11 cellular contexts compared by ENCODE assay signal in the genomic region with DNA sequence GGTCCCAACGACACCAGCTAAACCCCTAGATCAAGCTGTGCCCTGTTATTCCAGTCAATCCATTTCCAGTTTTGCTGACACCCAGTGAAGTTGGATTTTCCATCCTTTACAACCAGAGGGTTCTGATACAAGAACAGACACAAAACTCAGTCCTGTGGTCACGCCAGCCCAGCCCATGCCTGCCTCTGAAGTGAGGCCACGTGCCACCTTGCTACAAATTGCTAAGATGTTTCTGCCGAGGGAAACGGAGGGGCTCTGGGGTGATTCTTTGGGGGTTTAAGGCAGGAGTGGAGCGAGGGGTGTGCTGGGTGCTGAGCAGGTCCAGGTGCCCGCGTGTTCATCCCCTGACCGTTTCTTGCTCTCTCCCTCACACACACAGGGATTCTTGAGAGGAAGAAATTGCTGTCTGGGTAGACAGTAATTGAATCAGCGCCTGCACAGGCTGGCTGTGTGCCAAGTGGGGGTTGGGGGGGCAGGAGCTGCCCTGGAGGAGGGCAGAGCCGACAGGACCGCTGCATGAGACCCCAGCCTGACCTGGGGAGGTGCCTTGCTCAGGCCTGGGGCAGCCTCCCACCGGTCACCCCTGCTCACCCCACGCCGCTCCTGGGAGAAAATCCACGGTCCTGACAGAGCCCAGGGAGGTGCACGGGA. TPM values are rescaled to one million over a fixed set of nuclear protein-coding genes. Genes with fewer than 3 reads are reported as not detected.
DNase-seq lines count a peak whose midpoint lies in the region; ATAC-seq, FAIRE-seq and TF ChIP-seq lines count a peak whose summit lies in the region.
"Had no signal": no experiment of that assay in that cellular context is flagged by ENCODE, and none has a peak within 500 bp of the region (broad histone marks: within the 10 kb centered on the region; RNA-seq: fewer than 3 reads in every experiment).

No MANE protein-coding gene starts in this region.

- no peak for TF ChIP-seq POLR2A in thyroid gland (IDR thresholded peaks at IDR 0.05)

- no peaks in the 10 kb centered on the region for H3K27me3 ChIP-seq in RWPE2 (ENCODE audit: insufficient read depth, poor library complexity, severe bottlenecking)
- H3K27me3 ChIP-seq in thyroid gland, result no peaks in the 10 kb centered on the region
- H3K27me3 ChIP-seq: vagina had no signal

- peak overlapping the region in 5 of 6 donors; percentile 42 to 74 (median 70) for H3K27ac Mint-ChIP-seq in immature natural killer cell
- H3K27ac Mint-ChIP-seq in T-cell, result no peak overlapping the region
- H3K27ac Mint-ChIP-seq: naive B cell had no signal

- CTCF ChIA-PET in T-cell (lab: Charles Lee), result no interaction called here

- H3K27me3 Mint-ChIP-seq in immature natural killer cell (ENCODE audit: low read depth in 3 of 3), result peaks cover 2 to 5% (median 4%) of the 10 kb centered on the region in 3 donors
- no peaks in the 10 kb centered on the region for H3K27me3 Mint-ChIP-seq in T-cell
- H3K27me3 Mint-ChIP-seq: naive B cell had no signal

- H3K36me3 Mint-ChIP-seq in immature natural killer cell (no peaks in the 10 kb centered on the region), T-cell (no peaks in the 10 kb centered on the region)
- H3K36me3 Mint-ChIP-seq: naive B cell had no signal

- H3K4me1 ChIP-seq in RWPE2 (ENCODE audit: insufficient read depth, poor library complexity, severe bottlenecking), result peaks cover 13% of the 10 kb centered on the region
- H3K4me1 ChIP-seq in thyroid gland, result peaks cover 8 to 26% of the 10 kb centered on the region in 2 donors

- H3K27ac ChIP-seq in RWPE2 (ENCODE audit: poor library complexity, severe bottlenecking) (no peak overlapping the region), thyroid gland (no peak overlapping the region)
- H3K27ac ChIP-seq: vagina had no signal

- no peak for FAIRE-seq in RCC 7860 (lab: Jason Lieb, UNC)

- POLR2A ChIA-PET in T-cell (lab: Charles Lee), result no interaction called here

- no peak for ATAC-seq in RWPE2 (ENCODE audit: low read depth)
- no peak for ATAC-seq in T-cell (replicated peaks in 1 of 4)

- H3K4me3 Mint-ChIP-seq in immature natural killer cell (peak overlapping the region in 1 of 5 donors; percentile 27), T-cell (no peak overlapping the region)

- no peak for TF ChIP-seq CTCF in RWPE2 (IDR thresholded peaks at IDR 0.05; ENCODE audit: poor library complexity, severe bottlenecking)
- TF ChIP-seq CTCF in thyroid gland (IDR thresholded peaks at IDR 0.05), result no peak

- H3K4me1 Mint-ChIP-seq in immature natural killer cell (peaks cover 29 to 40% of the 10 kb centered on the region in 2 donors), T-cell (peaks cover 11 to 18% (median 13%) of the 10 kb centered on the region in 3 donors)

- H3K36me3 ChIP-seq in RWPE2 (ENCODE audit: low read depth) (no peaks in the 10 kb centered on the region), thyroid gland (no peaks in the 10 kb centered on the region)
- H3K36me3 ChIP-seq: vagina had no signal

- H3K9me3 ChIP-seq in RWPE2 (ENCODE audit: severe bottlenecking) (no peaks in the 10 kb centered on the region), thyroid gland (no peaks in the 10 kb centered on the region)
- H3K9me3 ChIP-seq: vagina had no signal

- H3K4me3 ChIP-seq in RWPE2 (ENCODE audit: severe bottlenecking), result no peak overlapping the region
- no peak overlapping the region for H3K4me3 ChIP-seq in thyroid gland (replicated peaks in 1 of 3)
- H3K4me3 ChIP-seq: vagina had no signal

- WGBS in thyroid gland, 2 donors, result 20 to 29% methylated on average over 10 to 12 of the region's 17 CpGs

- DNase-seq in NCI-H82 (lab: John Stamatoyannopoulos, UW), result peak; percentile 39
- DNase-seq in NCI-H82 treated with DMSO at 0.1 percent for 48 hours (lab: John Stamatoyannopoulos, UW; ENCODE audit: unreplicated experiment), result no peak
- DNase-seq in RWPE2 (ENCODE audit: low spot score), result peak; percentile 60
- no peak for DNase-seq in immature natural killer cell
- peak; percentile 74 to 79 for DNase-seq in thyroid gland
- no peak for DNase-seq in pons (ENCODE audit: low spot score)
- no peak for DNase-seq in RCC 7860 (ENCODE audit: low spot score)
- no peak for DNase-seq in T-cell
- DNase-seq: cerebellar nuclear complex, naive B cell had no signal

- intact Hi-C loops in thyroid gland (cut with DNase I), result no loop called here

- H3K9me3 Mint-ChIP-seq in immature natural killer cell (no peaks in the 10 kb centered on the region), T-cell (no peaks in the 10 kb centered on the region)
- H3K9me3 Mint-ChIP-seq: naive B cell had no signal

RNA-seq across cellular contexts. Expression of gene ADAP1, which starts 38.1 kb away (rescaled TPM):
- polyA plus RNA-seq in immature natural killer cell, result 10 to 100 TPM; 49.7 to 72.1 (median 55.1) TPM
- total RNA-seq in thyroid gland (10 to 100 TPM; 11.7 to 29.9 (median 23.4) TPM), T-cell (10 to 100 TPM; 10.6 to 26.9 (median 23.5) TPM)

RNA-seq across cellular contexts. Expression of gene GET4, which starts 40.1 kb away (rescaled TPM):
- 10 to 100 TPM; 25.3 to 35.6 (median 25.5) TPM for polyA plus RNA-seq in immature natural killer cell
- total RNA-seq in thyroid gland (10 to 100 TPM; 29.2 to 38.7 (median 34.3) TPM), T-cell (10 to 100 TPM; 52.2 to 76.4 (median 54.7) TPM)

RNA-seq across cellular contexts. Expression of gene COX19, which starts 58.9 kb away (rescaled TPM):
- polyA plus RNA-seq in immature natural killer cell, result 10 to 100 TPM; 12.7 to 24.0 (median 18.1) TPM
- 10 to 100 TPM in 3 of 4 donors, 1 to 10 TPM in 1; 8.2 to 28.2 (median 17.8) TPM for total RNA-seq in thyroid gland
- 10 to 100 TPM; 38.0 to 50.9 (median 43.7) TPM for total RNA-seq in T-cell

Comparison
In these comparisons a context has a peak if more than half of its experiments do, and no peak if none do; other contexts are left out.
1. DNase-seq: peak in NCI-H82 (single experiment), RWPE2 (single experiment) and thyroid gland (2 of 2); none in NCI-H82 treated with DMSO at 0.1 percent for 48 hours (single experiment), immature natural killer cell (0 of 3), pons (single experiment), RCC 7860 (single experiment) and T-cell (0 of 34).
2. H3K27ac Mint-ChIP-seq: peak in immature natural killer cell (5 of 6); none in T-cell (0 of 2).